ENCODE assay signal across 16 cellular contexts in the genomic region with DNA sequence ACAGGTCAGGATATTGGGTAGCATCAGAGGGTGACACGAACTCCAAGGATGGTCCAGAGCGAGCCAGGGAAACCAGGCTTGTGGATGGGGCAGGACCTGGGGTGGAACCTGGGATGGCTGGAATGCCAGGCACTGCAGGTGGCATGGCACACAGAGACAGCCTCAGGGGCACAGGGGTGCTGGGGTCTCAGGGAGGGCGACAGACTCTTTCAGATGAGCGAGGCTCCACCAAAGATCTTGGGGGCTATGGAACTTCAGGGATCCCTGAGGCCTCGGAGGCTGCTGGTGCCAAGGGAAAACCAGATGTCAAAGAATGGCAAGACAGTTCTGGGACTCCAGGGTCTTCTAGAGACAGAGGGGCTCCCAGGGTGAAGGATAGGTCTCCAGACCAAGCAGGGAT. TPM values are rescaled to one million over a fixed set of nuclear protein-coding genes. Genes with fewer than 3 reads are reported as not detected.
DNase-seq lines count a peak whose midpoint lies in the region; ATAC-seq, FAIRE-seq and TF ChIP-seq lines count a peak whose summit lies in the region.
"Had no signal": no experiment of that assay in that cellular context is flagged by ENCODE, and none has a peak within 500 bp of the region (broad histone marks: within the 10 kb centered on the region; RNA-seq: fewer than 3 reads in every experiment).

No MANE protein-coding gene starts in this region.

- intact Hi-C loops in left lung (cut with DNase I) (no loop called here), sciatic nerve (cut with DNase I) (no loop called here)

- TF ChIP-seq CTCF in RWPE2 (IDR thresholded peaks at IDR 0.05; ENCODE audit: poor library complexity, severe bottlenecking) (no peak), WERI-Rb-1 (IDR thresholded peaks at IDR 0.05; ENCODE audit: low read depth, low read length) (no peak), left lung (IDR thresholded peaks at IDR 0.05) (no peak)

- no peaks in the 10 kb centered on the region for H3K4me1 ChIP-seq in RWPE2 (ENCODE audit: insufficient read depth, poor library complexity, severe bottlenecking)
- H3K4me1 ChIP-seq in left lung = no peaks in the 10 kb centered on the region
- H3K4me1 ChIP-seq: A549, BE2C had no signal

- H3K27me3 ChIP-seq in RWPE2 (ENCODE audit: insufficient read depth, poor library complexity, severe bottlenecking) (no peaks in the 10 kb centered on the region), WERI-Rb-1 (ENCODE audit: insufficient read depth, low read depth, severe bottlenecking) (no peaks in the 10 kb centered on the region), left lung (no peaks in the 10 kb centered on the region)
- H3K27me3 ChIP-seq: BE2C had no signal

- ATAC-seq in RWPE2 (ENCODE audit: low read depth) (no peak), left lung (no peak), sciatic nerve (peak; percentile 33)
- ATAC-seq: A549 had no signal

- H3K36me3 ChIP-seq in RWPE2 (ENCODE audit: low read depth) = no peaks in the 10 kb centered on the region
- H3K36me3 ChIP-seq in WERI-Rb-1 = 0 out of 2 replicates have a peak, but pooled peaks cover 2% of the 10 kb centered on the region
- H3K36me3 ChIP-seq in left lung = no peaks in the 10 kb centered on the region
- H3K36me3 ChIP-seq: BE2C had no signal

- DNase-seq in RWPE2 (ENCODE audit: low spot score) = peak; percentile 27
- DNase-seq in WERI-Rb-1 = peak; percentile 8
- DNase-seq in left lung = peak; percentile 16 to 34
- peak; percentile 17 for DNase-seq in sciatic nerve (ENCODE audit: low spot score)
- no peak for DNase-seq in NCI-H446 treated with DMSO at 0.1 percent for 48 hours (lab: John Stamatoyannopoulos, UW)
- no peak for DNase-seq in frontal cortex (ENCODE audit: low spot score in 2 of 2)
- DNase-seq: BE2C; CD4-positive, alpha-beta memory T cell; DMS79 treated with DMSO at 0.1 percent for 48 hours; EL; GOT3; H9 had no signal

- no peak overlapping the region for H3K27ac ChIP-seq in RWPE2 (ENCODE audit: poor library complexity, severe bottlenecking)
- H3K27ac ChIP-seq in WERI-Rb-1 = no peak overlapping the region
- H3K27ac ChIP-seq in left lung = no peak overlapping the region
- H3K27ac ChIP-seq: A549, C4-2B had no signal

- H3K9me3 ChIP-seq in RWPE2 (ENCODE audit: severe bottlenecking) (no peaks in the 10 kb centered on the region), WERI-Rb-1 (ENCODE audit: severe bottlenecking) (no peaks in the 10 kb centered on the region), left lung (no peaks in the 10 kb centered on the region)
- H3K9me3 ChIP-seq: A549, BE2C had no signal

- no peak overlapping the region for H3K4me3 ChIP-seq in RWPE2 (ENCODE audit: severe bottlenecking)
- H3K4me3 ChIP-seq in WERI-Rb-1 (ENCODE audit: low read depth, low read length) = no peak overlapping the region
- H3K4me3 ChIP-seq in left lung = no peak overlapping the region
- H3K4me3 ChIP-seq: A549 had no signal

- FAIRE-seq in frontal cortex (lab: Jason Lieb, UNC) = no peak
- FAIRE-seq: A549, G401.6, GM12891 had no signal

RNA-seq across cellular contexts. Expression of gene IGFN1, which starts 21.4 kb away (rescaled TPM):
- total RNA-seq in left lung (1 to 10 TPM in 1 of 2 donors, under 1 TPM in 1; 0.97 to 3.0 TPM), sciatic nerve (1.7 TPM), frontal cortex (under 0.01 TPM)
- total RNA-seq: CD4-positive, alpha-beta memory T cell; H9 had no signal

RNA-seq across cellular contexts. Expression of gene TMEM9, which starts 57.8 kb away (rescaled TPM):
- total RNA-seq in left lung = 10 to 100 TPM; 64.0 to 74.3 TPM
- total RNA-seq in sciatic nerve = 42.9 TPM
- 73.4 TPM for total RNA-seq in frontal cortex

Comparison
In these comparisons a context has a peak if more than half of its experiments do, and no peak if none do; other contexts are left out.
1. DNase-seq: peak in RWPE2 (single experiment), WERI-Rb-1 (single experiment), left lung (2 of 2) and sciatic nerve (single experiment); none in NCI-H446 treated with DMSO at 0.1 percent for 48 hours (single experiment) and frontal cortex (0 of 2).